In the genomic region with DNA sequence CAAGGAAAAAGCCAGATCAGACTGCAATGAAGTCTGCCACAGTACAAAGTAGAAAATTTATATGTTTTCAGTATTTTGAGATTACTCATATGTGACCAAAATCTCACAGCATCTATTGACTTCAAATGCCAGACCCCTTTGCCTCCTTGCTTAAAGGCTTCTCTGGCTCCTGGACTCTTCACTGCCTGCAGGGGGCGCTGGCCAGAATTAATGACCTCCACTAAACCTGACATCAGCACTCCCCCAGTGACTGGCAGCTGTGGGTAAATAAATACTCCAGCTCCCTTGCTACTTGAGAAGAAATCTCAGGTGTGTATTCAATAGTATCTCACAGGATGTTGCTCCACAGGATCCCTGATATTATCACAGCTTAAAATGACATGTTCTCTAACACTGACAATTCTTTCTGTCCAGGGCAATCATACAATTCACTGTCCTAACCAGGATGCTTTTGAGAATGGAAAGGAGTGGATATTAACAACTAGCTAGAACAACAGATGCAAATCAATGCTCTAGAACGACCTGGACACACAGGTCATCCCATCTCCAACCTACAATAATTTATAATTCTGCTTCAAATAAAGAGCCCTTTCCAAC, we compare ENCODE assay signal across 9 cellular contexts. TPM values are rescaled to one million over a fixed set of nuclear protein-coding genes. Genes with fewer than 3 reads are reported as not detected.
A peak's percentile ranks its signal among the peaks of the same experiment; 100 is the strongest.
DNase-seq lines count a peak whose midpoint lies in the region; ATAC-seq and TF ChIP-seq lines count a peak whose summit lies in the region.
"Had no signal": no experiment of that assay in that cellular context is flagged by ENCODE, and none has a peak within 500 bp of the region (broad histone marks: within the 10 kb centered on the region; RNA-seq: fewer than 3 reads in every experiment).

No MANE protein-coding gene starts in this region.

- H3K4ac ChIP-seq in mesendoderm (ENCODE audit: low read depth, low read length): no peak overlapping the region

- H2BK120ac ChIP-seq in mesendoderm (ENCODE audit: low read depth, low read length): no peak overlapping the region

- peaks cover 30% of the 10 kb centered on the region for H3K36me3 Mint-ChIP-seq in chondrocyte (ENCODE audit: low read depth)

- H3K36me3 ChIP-seq in mesendoderm (ENCODE audit: control insufficient read depth, insufficient read depth, low read length) (peaks cover 2% of the 10 kb centered on the region), stomach (peaks cover 50 to 80% (median 74%) of the 10 kb centered on the region in 4 donors)

- intact Hi-C loops in stomach (cut with DNase I; ENCODE audit: low total_unique reads): no loop called here

- no peak overlapping the region for H3K27ac Mint-ChIP-seq in chondrocyte (ENCODE audit: unreplicated experiment)

- H3K9me3 Mint-ChIP-seq in chondrocyte (ENCODE audit: low read depth): no peaks in the 10 kb centered on the region

- no peak overlapping the region for H3K56ac ChIP-seq in mesendoderm (ENCODE audit: low read length)

- H3K27me3 ChIP-seq in mesendoderm (ENCODE audit: insufficient read depth, low read length, poor library complexity) (no peaks in the 10 kb centered on the region), stomach (no peaks in the 10 kb centered on the region)
- H3K27me3 ChIP-seq: BLaER1 had no signal

- H3K4me1 ChIP-seq in mesendoderm (ENCODE audit: control insufficient read depth, low read depth, low read length) (no peaks in the 10 kb centered on the region), stomach (peaks cover 12 to 45% (median 29%) of the 10 kb centered on the region in 4 donors)

- no peak overlapping the region for H2AK5ac ChIP-seq in mesendoderm (ENCODE audit: low read length)

- peak; percentile 84 for TF ChIP-seq CTCF in chondrocyte (IDR thresholded peaks at IDR 0.05)
- peak in 4 of 7 experiments; percentile 30 to 58 (median 46) for TF ChIP-seq CTCF in stomach (IDR thresholded peaks at IDR 0.05)

- H3K4me3 Mint-ChIP-seq in chondrocyte (ENCODE audit: unreplicated experiment): no peak overlapping the region

- no peak overlapping the region for H2BK5ac ChIP-seq in mesendoderm (ENCODE audit: low read length)

- H3K4me3 ChIP-seq in mesendoderm (ENCODE audit: low read length) (no peak overlapping the region), stomach (no peak overlapping the region)
- H3K4me3 ChIP-seq: BLaER1 had no signal

- H3K79me1 ChIP-seq in mesendoderm (ENCODE audit: low read length): peaks cover 6% of the 10 kb centered on the region

- no peak for TF ChIP-seq EP300 in stomach (IDR thresholded peaks at IDR 0.05)

- H3K4me1 Mint-ChIP-seq in chondrocyte (ENCODE audit: low read depth): peaks cover 22% of the 10 kb centered on the region

- no peaks in the 10 kb centered on the region for H3K9me3 ChIP-seq in stomach
- H3K9me3 ChIP-seq: BLaER1 had no signal

- H3K4me2 ChIP-seq in mesendoderm (ENCODE audit: low read length): no peak overlapping the region
- H3K4me2 ChIP-seq: BLaER1 had no signal

- H3K23ac ChIP-seq in mesendoderm (ENCODE audit: low read length): no peak overlapping the region

- H4K5ac ChIP-seq in mesendoderm (ENCODE audit: low read length): no peak overlapping the region

- H3K79me2 ChIP-seq in mesendoderm (ENCODE audit: control insufficient read depth, insufficient read depth, low read length): peaks cover 6% of the 10 kb centered on the region

- TF ChIP-seq POLR2A in stomach (IDR thresholded peaks at IDR 0.05): no peak

- no peak overlapping the region for H3K9ac ChIP-seq in mesendoderm (ENCODE audit: low read length)
- H3K9ac ChIP-seq: BLaER1 had no signal

- no peak overlapping the region for H2BK15ac ChIP-seq in mesendoderm (replicated peaks; ENCODE audit: low read depth)

- DNase-seq in NCI-H2196 (lab: John Stamatoyannopoulos, UW; ENCODE audit: unreplicated experiment) (peak; percentile 49), NCI-H2196 treated with DMSO at 0.1 percent for 48 hours (lab: John Stamatoyannopoulos, UW; ENCODE audit: unreplicated experiment) (no peak), NCI-H2227 (lab: John Stamatoyannopoulos, UW; ENCODE audit: unreplicated experiment) (peak; percentile 83), chondrocyte (ENCODE audit: low spot score) (no peak), mesendoderm (peak; percentile 91), stomach (peak; percentile 71)
- peak; percentile 10 to 44 (median 28) for DNase-seq in activated CD4-positive, CD25-positive, alpha-beta regulatory T cell (lab: John Stamatoyannopoulos, UW)

- H3K27ac ChIP-seq in mesendoderm (ENCODE audit: low read depth, low read length) (no peak overlapping the region), stomach (no peak overlapping the region)
- H3K27ac ChIP-seq: BLaER1 had no signal

- no peak overlapping the region for H3K18ac ChIP-seq in mesendoderm (ENCODE audit: low read length)

- WGBS in mesendoderm (ENCODE audit: extremely low coverage, insufficient coverage, low lambda C conversion rate): no CpG with 5 or more reads among the region's 2 CpGs
- 24 to 34% (median 25%) methylated on average over 2 of the region's 2 CpGs for WGBS in stomach, 5 donors

- no peak overlapping the region for H4K8ac ChIP-seq in mesendoderm (ENCODE audit: low read depth, low read length)

- no peaks in the 10 kb centered on the region for H3K27me3 Mint-ChIP-seq in chondrocyte (ENCODE audit: low read depth)

- ATAC-seq in HG03095 (IDR thresholded peaks at IDR 0.05; ENCODE audit: unreplicated experiment): no peak

RNA-seq across cellular contexts. Expression of gene BECN1, which starts 4.0 kb away (rescaled TPM):
- total RNA-seq in chondrocyte (55.3 to 71.6 TPM (median 60.5 TPM) in 3 replicates), stomach (100 to 1,000 TPM in 3 of 5 donors, 10 to 100 TPM in 2; 53.1 to 192 (median 124) TPM)
- 39.1 TPM for polyA plus RNA-seq in mesendoderm (2013, experiment 1 of 2)
- 38.3 TPM for polyA plus RNA-seq in mesendoderm (2013, experiment 2 of 2)
- polyA plus RNA-seq in stomach: 10 to 100 TPM; 40.3 to 86.1 (median 65.2) TPM

RNA-seq across cellular contexts. Expression of gene PSME3, which starts 13.2 kb away (rescaled TPM):
- total RNA-seq in chondrocyte (99.7 to 117 TPM (median 111 TPM) in 3 replicates), stomach (10 to 100 TPM; 26.4 to 74.4 (median 70.0) TPM)
- polyA plus RNA-seq in mesendoderm (2013, experiment 1 of 2): 276 TPM
- 278 TPM for polyA plus RNA-seq in mesendoderm (2013, experiment 2 of 2)
- 10 to 100 TPM; 27.1 to 75.8 (median 61.5) TPM for polyA plus RNA-seq in stomach

RNA-seq across cellular contexts. Expression of gene CNTD1, which starts 21.4 kb away (rescaled TPM):
- total RNA-seq in chondrocyte (0.60 TPM in 1 of 3 replicates, not detected in the others), stomach (1 to 10 TPM in 2 of 5 donors, under 1 TPM in 1, not detected in 2; 0.29 to 2.2 (median 1.3) TPM)
- polyA plus RNA-seq in mesendoderm (2013, experiment 1 of 2): not detected
- polyA plus RNA-seq in mesendoderm (2013, experiment 2 of 2): 0.01 TPM
- polyA plus RNA-seq in stomach: 1 to 10 TPM; 1.3 to 2.4 (median 1.3) TPM

RNA-seq across cellular contexts. Expression of gene COA3, which starts 21.5 kb away (rescaled TPM):
- total RNA-seq in chondrocyte (38.7 to 49.1 TPM (median 39.5 TPM) in 3 replicates), stomach (100 to 1,000 TPM in 3 of 5 donors, 10 to 100 TPM in 2; 22.2 to 166 (median 121) TPM)
- polyA plus RNA-seq in mesendoderm (2013, experiment 1 of 2): 90.6 TPM
- 88.1 TPM for polyA plus RNA-seq in mesendoderm (2013, experiment 2 of 2)
- 100 to 1,000 TPM; 201 to 268 (median 201) TPM for polyA plus RNA-seq in stomach

RNA-seq across cellular contexts. Expression of gene AOC2, which starts 24.3 kb away (rescaled TPM):
- total RNA-seq in chondrocyte: 1.4 to 2.2 TPM (median 1.4 TPM) in 3 replicates
- 1.0 TPM for polyA plus RNA-seq in mesendoderm (2013, experiment 1 of 2)
- polyA plus RNA-seq in mesendoderm (2013, experiment 2 of 2): 1.0 TPM
- 1 to 10 TPM in 1 of 5 donors, under 1 TPM in 2, not detected in 2; 0.87 to 3.0 (median 0.92) TPM for total RNA-seq in stomach
- under 1 TPM in 2 of 3 donors, not detected in 1; 0.50 to 0.55 TPM for polyA plus RNA-seq in stomach

Comparison
In these comparisons a context has a peak if more than half of its experiments do, and no peak if none do; other contexts are left out.
1. DNase-seq: peak in NCI-H2196 (single experiment), NCI-H2227 (single experiment), activated CD4-positive, CD25-positive, alpha-beta regulatory T cell (4 of 4), mesendoderm (single experiment) and stomach (single experiment); none in NCI-H2196 treated with DMSO at 0.1 percent for 48 hours (single experiment) and chondrocyte (single experiment).